8 cellular contexts compared by ENCODE assay signal in genomic region chr2:209525834-209526281, GRCh38.
DNase-seq lines count a peak whose midpoint lies in the region; ATAC-seq and TF ChIP-seq lines count a peak whose summit lies in the region.

No MANE protein-coding gene starts in this region.

- peak; percentile 49 for ATAC-seq in Right ventricle myocardium superior (ENCODE audit: poor library complexity)
- no peak for ATAC-seq in activated CD8-positive, alpha-beta memory T cell treated with anti-CD3 and anti-CD28 coated beads, Interleukin-2, amount 10 ng/mL, durations not matched to agents 7 days and 5 days

- in situ Hi-C loops in transverse colon (cut with MboI; ENCODE audit: low pct_ligation_motif_present in 1 of 4, low pct_unique_long_range_greater_than_20kb in 1 of 4, low sequenced_read_pairs in 3 of 4): no loop called here

- H3K27ac ChIP-seq in transverse colon: peak overlapping the region in 3 of 4 donors; percentile 23 to 48 (median 23)

- no peak for TF ChIP-seq CTCF in transverse colon (IDR thresholded peaks at IDR 0.05)

- TF ChIP-seq POLR2A in transverse colon (IDR thresholded peaks at IDR 0.05): no peak

- H3K4me1 Mint-ChIP-seq in activated T-cell treated with anti-CD3 and anti-CD28 coated beads, Interleukin-2, amount 50 U/mL, for 24 hours (ENCODE audit: low read depth): peaks cover 22% of the 10 kb centered on the region
- H3K4me1 Mint-ChIP-seq in activated CD8-positive, alpha-beta memory T cell treated with anti-CD3 and anti-CD28 coated beads, Interleukin-2, amount 10 ng/mL, durations not matched to agents 7 days and 5 days: peaks cover 3% of the 10 kb centered on the region

- no peaks in the 10 kb centered on the region for H3K9me3 Mint-ChIP-seq in activated T-cell treated with anti-CD3 and anti-CD28 coated beads, Interleukin-2, amount 50 U/mL, for 24 hours
- no peaks in the 10 kb centered on the region for H3K9me3 Mint-ChIP-seq in activated CD8-positive, alpha-beta memory T cell treated with anti-CD3 and anti-CD28 coated beads, Interleukin-2, amount 10 ng/mL, durations not matched to agents 7 days and 5 days (ENCODE audit: low read depth)

- no peak for TF ChIP-seq EP300 in transverse colon (IDR thresholded peaks at IDR 0.05; ENCODE audit: low read depth)

- H3K4me1 ChIP-seq in transverse colon: peaks cover 0 to 11% (median 0%) of the 10 kb centered on the region in 4 donors

- no peak overlapping the region for H3K4me3 ChIP-seq in transverse colon

- no peaks in the 10 kb centered on the region for H3K9me3 ChIP-seq in transverse colon

- H3K27me3 Mint-ChIP-seq in activated T-cell treated with anti-CD3 and anti-CD28 coated beads, Interleukin-2, amount 50 U/mL, for 24 hours: no peaks in the 10 kb centered on the region
- no peaks in the 10 kb centered on the region for H3K27me3 Mint-ChIP-seq in activated CD8-positive, alpha-beta memory T cell treated with anti-CD3 and anti-CD28 coated beads, Interleukin-2, amount 10 ng/mL, durations not matched to agents 7 days and 5 days

- H3K27ac Mint-ChIP-seq in activated T-cell treated with anti-CD3 and anti-CD28 coated beads, Interleukin-2, amount 50 U/mL, for 24 hours: no peak overlapping the region
- no peak overlapping the region for H3K27ac Mint-ChIP-seq in activated CD8-positive, alpha-beta memory T cell treated with anti-CD3 and anti-CD28 coated beads, Interleukin-2, amount 10 ng/mL, durations not matched to agents 7 days and 5 days

- CTCF ChIA-PET in activated CD8-positive, alpha-beta memory T cell treated with anti-CD3 and anti-CD28 coated beads, Interleukin-2, amount 10 ng/mL, durations not matched to agents 7 days and 5 days (lab: Charles Lee): no interaction called here

- no peak for DNase-seq in activated T-cell treated with anti-CD3 and anti-CD28 coated beads, Interleukin-2, amount 50 U/mL, for 24 hours
- DNase-seq in activated T-cell treated with anti-CD3 and anti-CD28 coated beads, Interleukin-2, amount 50 U/mL, for 48 hours: no peak
- peak; percentile 63 for DNase-seq in RPMI8226
- DNase-seq in Right ventricle myocardium superior: no peak
- no peak for DNase-seq in transverse colon
- no peak for DNase-seq in amygdala (lab: John Stamatoyannopoulos, UW)
- DNase-seq in activated CD8-positive, alpha-beta memory T cell treated with anti-CD3 and anti-CD28 coated beads, Interleukin-2, amount 10 ng/mL, durations not matched to agents 7 days and 5 days: no peak
- no peak for DNase-seq in stimulated activated CD4-positive, alpha-beta T cell treated with anti-CD3 and anti-CD28 coated beads, Interleukin-12 subunit alpha, Interleukin-12 subunit beta, amount 100 ng/mL, for 4 hours

- no peaks in the 10 kb centered on the region for H3K36me3 Mint-ChIP-seq in activated T-cell treated with anti-CD3 and anti-CD28 coated beads, Interleukin-2, amount 50 U/mL, for 24 hours (ENCODE audit: low read depth)
- H3K36me3 Mint-ChIP-seq in activated CD8-positive, alpha-beta memory T cell treated with anti-CD3 and anti-CD28 coated beads, Interleukin-2, amount 10 ng/mL, durations not matched to agents 7 days and 5 days: no peaks in the 10 kb centered on the region

- intact Hi-C loops in Right ventricle myocardium superior (cut with DNase I): no loop called here
- intact Hi-C loops in transverse colon (cut with DNase I; ENCODE audit: low total_unique reads): no loop called here

- H3K27me3 ChIP-seq in transverse colon: no peaks in the 10 kb centered on the region

- peak overlapping the region; percentile 6 for H3K4me3 Mint-ChIP-seq in activated T-cell treated with anti-CD3 and anti-CD28 coated beads, Interleukin-2, amount 50 U/mL, for 24 hours
- H3K4me3 Mint-ChIP-seq in activated CD8-positive, alpha-beta memory T cell treated with anti-CD3 and anti-CD28 coated beads, Interleukin-2, amount 10 ng/mL, durations not matched to agents 7 days and 5 days: no peak overlapping the region

- H3K36me3 ChIP-seq in transverse colon: no peaks in the 10 kb centered on the region
